Comparison of ENCODE assay signal across 8 cellular contexts in genomic region chrX:81195712-81196111, GRCh38. TPM values are rescaled to one million over a fixed set of nuclear protein-coding genes. Genes with fewer than 3 reads are reported as not detected.
DNase-seq lines count a peak whose midpoint lies in the region; ATAC-seq, FAIRE-seq and TF ChIP-seq lines count a peak whose summit lies in the region.

No MANE protein-coding gene starts in this region.

- H3K27ac Mint-ChIP-seq in activated CD8-positive, alpha-beta T cell treated with anti-CD3 and anti-CD28 coated beads for 36 hours: no peak overlapping the region
- H3K27ac Mint-ChIP-seq in natural killer cell treated with Interleukin-12 subunit alpha and Interleukin-12 subunit beta and Interleukin-15 and Interleukin-18, amount 100 ng/mL, for 72 hours: no peak overlapping the region

- H2AFZ ChIP-seq in endothelial cell of umbilical vein (ENCODE audit: low read depth, low read length): no peak overlapping the region

- FAIRE-seq in endothelial cell of umbilical vein (lab: Jason Lieb, UNC): peak; percentile 74

- no peaks in the 10 kb centered on the region for H3K9me1 ChIP-seq in endothelial cell of umbilical vein (replicated peaks; ENCODE audit: control insufficient read depth, extremely low read depth, insufficient read depth, low read length)

- H3K9me3 ChIP-seq in endothelial cell of umbilical vein (replicated peaks; ENCODE audit: control insufficient read depth, insufficient read depth, low read length) (no peaks in the 10 kb centered on the region), transverse colon (no peaks in the 10 kb centered on the region)

- ATAC-seq in GM18858 (IDR thresholded peaks at IDR 0.05; ENCODE audit: unreplicated experiment) (peak; percentile 98), HG03045 (IDR thresholded peaks at IDR 0.05; ENCODE audit: unreplicated experiment) (peak; percentile 81)
- ATAC-seq in activated CD8-positive, alpha-beta T cell treated with anti-CD3 and anti-CD28 coated beads for 36 hours: peak; percentile 76
- peak in 1 of 2 donors; percentile 71 for ATAC-seq in natural killer cell treated with Interleukin-12 subunit alpha and Interleukin-12 subunit beta and Interleukin-15 and Interleukin-18, amount 100 ng/mL, for 72 hours

- no peaks in the 10 kb centered on the region for H4K20me1 ChIP-seq in endothelial cell of umbilical vein (replicated peaks; ENCODE audit: control insufficient read depth, extremely low read depth, insufficient read depth, low read length)

- in situ Hi-C loops in transverse colon (cut with MboI; ENCODE audit: low pct_ligation_motif_present in 1 of 4, low pct_unique_long_range_greater_than_20kb in 1 of 4, low sequenced_read_pairs in 3 of 4): loop anchor here in 3 of 4 donors (25.0 kb wide), 2 partner anchors 167 to 192 kb away; no protein-coding TSS in a partner anchor

- POLR2A ChIA-PET in activated CD8-positive, alpha-beta T cell treated with anti-CD3 and anti-CD28 coated beads for 36 hours (lab: Charles Lee): no interaction called here
- POLR2A ChIA-PET in endothelial cell of umbilical vein (lab: Charles Lee): no interaction called here

- no peak for TF ChIP-seq EP300 in transverse colon (IDR thresholded peaks at IDR 0.05; ENCODE audit: low read depth)

- H3K27me3 Mint-ChIP-seq in activated CD8-positive, alpha-beta T cell treated with anti-CD3 and anti-CD28 coated beads for 36 hours: no peaks in the 10 kb centered on the region
- peaks cover 0 to 4% of the 10 kb centered on the region in 2 donors for H3K27me3 Mint-ChIP-seq in natural killer cell treated with Interleukin-12 subunit alpha and Interleukin-12 subunit beta and Interleukin-15 and Interleukin-18, amount 100 ng/mL, for 72 hours

- H3K4me3 ChIP-seq in endothelial cell of umbilical vein (replicated peaks in 1 of 3; ENCODE audit: insufficient read depth in 1 of 3, low read depth in 1 of 3, low read length in 3 of 3): no peak overlapping the region
- H3K4me3 ChIP-seq in transverse colon: no peak overlapping the region

- peaks cover 1% of the 10 kb centered on the region for H3K36me3 Mint-ChIP-seq in activated CD8-positive, alpha-beta T cell treated with anti-CD3 and anti-CD28 coated beads for 36 hours (ENCODE audit: low read depth)
- H3K36me3 Mint-ChIP-seq in natural killer cell treated with Interleukin-12 subunit alpha and Interleukin-12 subunit beta and Interleukin-15 and Interleukin-18, amount 100 ng/mL, for 72 hours: no peaks in the 10 kb centered on the region

- no peak for TF ChIP-seq POLR2A in endothelial cell of umbilical vein (IDR thresholded peaks at IDR 0.05; ENCODE audit: low read depth, low read length)
- no peak for TF ChIP-seq POLR2A in transverse colon (IDR thresholded peaks at IDR 0.05)

- no TSS peak for BruUV-seq in endothelial cell of umbilical vein (replicated peaks; lab: Mats Ljungman, UMichigan)

- no peak overlapping the region for H3K4me2 ChIP-seq in endothelial cell of umbilical vein (ENCODE audit: insufficient read depth, low read length)

- intact Hi-C loops in activated CD8-positive, alpha-beta T cell treated with anti-CD3 and anti-CD28 coated beads for 36 hours (cut with micrococcal nuclease): loop anchor here (5.0 kb wide), 1 partner anchor 318 kb away; no protein-coding TSS in a partner anchor
- intact Hi-C loops in endothelial cell of umbilical vein (cut with micrococcal nuclease): loop anchor here (1.0 to 10.0 kb wide), 3 partner anchors 182 to 911 kb away; no protein-coding TSS in a partner anchor
- intact Hi-C loops in transverse colon (cut with DNase I; ENCODE audit: low total_unique reads): no loop called here

- WGBS in transverse colon (ENCODE audit: low coverage in 1 of 2), 2 donors: 10% methylated on average over 5 of the region's 5 CpGs; no CpG with 5 or more reads in 1 of the 2 donors

- H3K27ac ChIP-seq in endothelial cell of umbilical vein (ENCODE audit: insufficient read depth, low read depth, low read length) (no peak overlapping the region), transverse colon (no peak overlapping the region)

- no peak for DNase-seq in AG09319 (ENCODE audit: extremely low read depth, low read depth)
- peak; percentile 50 to 69 for DNase-seq in NCI-H524 (lab: John Stamatoyannopoulos, UW)
- peak; percentile 72 for DNase-seq in activated CD8-positive, alpha-beta T cell treated with anti-CD3 and anti-CD28 coated beads for 36 hours
- DNase-seq in endothelial cell of umbilical vein (ENCODE audit: low read depth, low spot score): peak; percentile 58
- peak; percentile 70 for DNase-seq in natural killer cell treated with Interleukin-12 subunit alpha and Interleukin-12 subunit beta and Interleukin-15 and Interleukin-18, amount 100 ng/mL, for 72 hours (ENCODE audit: low spot score)
- DNase-seq in transverse colon: peak; percentile 57

- H3K27me3 ChIP-seq in endothelial cell of umbilical vein (ENCODE audit: control insufficient read depth in 2 of 2, insufficient read depth in 2 of 2, low read length in 2 of 2): no peaks in the 10 kb centered on the region
- H3K27me3 ChIP-seq in transverse colon: no peaks in the 10 kb centered on the region

- H3K9ac ChIP-seq in endothelial cell of umbilical vein (replicated peaks; ENCODE audit: extremely low read depth, insufficient read depth, low read length): no peak overlapping the region

- CTCF ChIA-PET in activated CD8-positive, alpha-beta T cell treated with anti-CD3 and anti-CD28 coated beads for 36 hours (lab: Charles Lee): interaction anchor here (0.6 to 1.9 kb wide), 10 partner anchors 10 to 407 kb away, joined by 3 to 8 read pairs (median 4); no protein-coding TSS in a partner anchor
- CTCF ChIA-PET in endothelial cell of umbilical vein (lab: Charles Lee): interaction anchor here (1.0 to 2.9 kb wide), 9 partner anchors 9 to 913 kb away, joined by 3 to 21 read pairs (median 4); no protein-coding TSS in a partner anchor

- H3K4me1 Mint-ChIP-seq in activated CD8-positive, alpha-beta T cell treated with anti-CD3 and anti-CD28 coated beads for 36 hours (ENCODE audit: low read depth): peaks cover 15% of the 10 kb centered on the region
- H3K4me1 Mint-ChIP-seq in natural killer cell treated with Interleukin-12 subunit alpha and Interleukin-12 subunit beta and Interleukin-15 and Interleukin-18, amount 100 ng/mL, for 72 hours (ENCODE audit: low read depth in 2 of 2): peaks cover 6% of the 10 kb centered on the region in 2 donors

- H3K4me3 Mint-ChIP-seq in activated CD8-positive, alpha-beta T cell treated with anti-CD3 and anti-CD28 coated beads for 36 hours: no peak overlapping the region
- no peak overlapping the region for H3K4me3 Mint-ChIP-seq in natural killer cell treated with Interleukin-12 subunit alpha and Interleukin-12 subunit beta and Interleukin-15 and Interleukin-18, amount 100 ng/mL, for 72 hours

- H3K36me3 ChIP-seq in endothelial cell of umbilical vein (ENCODE audit: control insufficient read depth in 2 of 2, extremely low read depth in 1 of 2, insufficient read depth in 2 of 2, low read length in 2 of 2) (no peaks in the 10 kb centered on the region), transverse colon (no peaks in the 10 kb centered on the region)

- TF ChIP-seq CTCF in AG09319 (IDR thresholded peaks at IDR 0.05; ENCODE audit: low read depth, low read length) (peak; percentile 60), endothelial cell of umbilical vein (IDR thresholded peaks at IDR 0.05; ENCODE audit: extremely low read depth in 1 of 2, insufficient read depth in 1 of 2, low read depth in 1 of 2, low read length in 2 of 2) (peak; percentile 33 to 54), transverse colon (IDR thresholded peaks at IDR 0.05) (peak in 4 of 5 experiments; percentile 36 to 61 (median 54))
- peak; percentile 31 for TF ChIP-seq CTCF in activated CD8-positive, alpha-beta T cell treated with anti-CD3 and anti-CD28 coated beads for 36 hours (IDR thresholded peaks at IDR 0.05)

- dilution Hi-C loops in endothelial cell of umbilical vein (cut with MboI; ENCODE audit: extremely low pct_ligation_motif_present, low sequenced_read_pairs): no loop called here

- H3K79me2 ChIP-seq in endothelial cell of umbilical vein (ENCODE audit: control insufficient read depth, insufficient read depth, low read length): no peaks in the 10 kb centered on the region

- H3K4me1 ChIP-seq in endothelial cell of umbilical vein (ENCODE audit: control insufficient read depth, extremely low read depth, insufficient read depth, low read length): no peaks in the 10 kb centered on the region
- no peaks in the 10 kb centered on the region for H3K4me1 ChIP-seq in transverse colon

- no peaks in the 10 kb centered on the region for H3K9me3 Mint-ChIP-seq in activated CD8-positive, alpha-beta T cell treated with anti-CD3 and anti-CD28 coated beads for 36 hours
- no peaks in the 10 kb centered on the region for H3K9me3 Mint-ChIP-seq in natural killer cell treated with Interleukin-12 subunit alpha and Interleukin-12 subunit beta and Interleukin-15 and Interleukin-18, amount 100 ng/mL, for 72 hours

RNA-seq across cellular contexts. Expression of gene HMGN5, which starts 6.0 kb away (rescaled TPM):
- 1 to 10 TPM; 3.2 to 4.3 TPM for total RNA-seq in activated CD8-positive, alpha-beta T cell treated with anti-CD3 and anti-CD28 coated beads for 36 hours
- total RNA-seq in endothelial cell of umbilical vein (5.3 and 6.1 TPM in 2 replicates), transverse colon (1 to 10 TPM in 3 of 4 donors, not detected in 1; 3.0 to 6.1 (median 5.7) TPM)
- polyA plus RNA-seq in endothelial cell of umbilical vein: 0.38 and 0.95 TPM in 2 replicates
- 3.4 and 3.9 TPM in 2 replicates for polyA plus RNA-seq in endothelial cell of umbilical vein (2011; cell fraction: cytosol; rRNA removed)
- polyA plus RNA-seq in endothelial cell of umbilical vein (2011; cell fraction: nucleus; rRNA removed): 1.4 and 1.6 TPM in 2 replicates
- polyA plus RNA-seq in endothelial cell of umbilical vein (2012): 5.8 and 6.1 TPM in 2 replicates
- polyA minus RNA-seq in endothelial cell of umbilical vein: 0.42 and 1.3 TPM in 2 replicates
- 5.9 TPM for polyA minus RNA-seq in endothelial cell of umbilical vein (2011; cell fraction: cytosol; rRNA and poly(A)+ RNA removed)
- not detected in 2 replicates for polyA minus RNA-seq in endothelial cell of umbilical vein (2011; cell fraction: nucleus; rRNA and poly(A)+ RNA removed)
- total RNA-seq in natural killer cell treated with Interleukin-12 subunit alpha and Interleukin-12 subunit beta and Interleukin-15 and Interleukin-18, amount 100 ng/mL, for 72 hours: 1 to 10 TPM; 1.5 to 3.3 TPM

RNA-seq across cellular contexts. Expression of gene SH3BGRL, which starts 6.2 kb away (rescaled TPM):
- 10 to 100 TPM; 30.0 to 33.1 TPM for total RNA-seq in activated CD8-positive, alpha-beta T cell treated with anti-CD3 and anti-CD28 coated beads for 36 hours
- 63.3 and 65.7 TPM in 2 replicates for total RNA-seq in endothelial cell of umbilical vein
- 42.7 and 45.6 TPM in 2 replicates for polyA plus RNA-seq in endothelial cell of umbilical vein
- polyA plus RNA-seq in endothelial cell of umbilical vein (2011; cell fraction: cytosol; rRNA removed): 79.0 and 85.5 TPM in 2 replicates
- polyA plus RNA-seq in endothelial cell of umbilical vein (2011; cell fraction: nucleus; rRNA removed): 25.6 and 29.1 TPM in 2 replicates
- 78.5 and 80.0 TPM in 2 replicates for polyA plus RNA-seq in endothelial cell of umbilical vein (2012)
- polyA minus RNA-seq in endothelial cell of umbilical vein: 22.7 and 25.7 TPM in 2 replicates
- 11.0 TPM for polyA minus RNA-seq in endothelial cell of umbilical vein (2011; cell fraction: cytosol; rRNA and poly(A)+ RNA removed)
- polyA minus RNA-seq in endothelial cell of umbilical vein (2011; cell fraction: nucleus; rRNA and poly(A)+ RNA removed): 19.0 and 24.5 TPM in 2 replicates
- total RNA-seq in natural killer cell treated with Interleukin-12 subunit alpha and Interleukin-12 subunit beta and Interleukin-15 and Interleukin-18, amount 100 ng/mL, for 72 hours: 10 to 100 TPM; 31.5 to 67.1 TPM
- total RNA-seq in transverse colon: 10 to 100 TPM; 37.0 to 97.5 (median 68.1) TPM
